Comparison of ENCODE assay signal across 19 cellular contexts in the genomic region with DNA sequence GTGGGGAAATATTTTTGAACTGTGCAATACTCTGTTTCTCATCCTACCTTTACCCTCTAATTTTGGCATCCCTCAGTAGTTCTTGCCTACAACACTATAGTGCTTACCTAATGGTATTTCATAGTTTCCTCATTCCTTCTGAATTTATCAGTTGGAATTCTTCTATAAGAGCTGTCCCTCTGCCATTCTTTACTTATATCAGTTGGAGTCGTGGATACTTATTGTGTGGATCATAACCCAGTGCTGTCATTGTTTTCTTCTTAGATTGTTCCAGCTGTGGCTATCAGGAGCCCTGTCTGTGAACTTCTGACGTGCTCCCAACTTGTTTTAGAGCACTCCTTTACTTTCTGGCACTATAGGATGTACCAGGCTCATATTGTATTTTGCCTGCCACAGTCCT.
"Had no signal": no experiment of that assay in that cellular context is flagged by ENCODE, and none has a peak within 500 bp of the region (broad histone marks: within the 10 kb centered on the region; RNA-seq: fewer than 3 reads in every experiment).

No MANE protein-coding gene starts in this region.

- H3K27me3 ChIP-seq: left lung, sigmoid colon, testis had no signal

- ATAC-seq: activated CD8-positive, alpha-beta memory T cell treated with anti-CD3 and anti-CD28 coated beads, Interleukin-2, amount 10 ng/mL, durations not matched to agents 7 days and 5 days; left lung; stimulated activated naive CD8-positive, alpha-beta T cell treated with anti-CD3 and anti-CD28 coated beads, Interleukin-15, Interleukin-2, amounts not matched to agents 100 U/mL and 50 U/mL, for 24 hours had no signal

- FAIRE-seq: islet of Langerhans, urothelium cell line had no signal

- H3K27ac ChIP-seq: left lung, sigmoid colon, testis had no signal

- H3K4me3 ChIP-seq: left lung, sigmoid colon, testis had no signal

- DNase-seq: activated CD4-positive, alpha-beta T cell treated with anti-CD3 and anti-CD28 coated beads, Interleukin-2, amount 50 U/mL, for 4 hours; activated CD4-positive, CD25-positive, alpha-beta regulatory T cell treated with anti-CD3 and anti-CD28 coated beads, Interleukin-2, amount 50 U/mL, for 72 hours; activated CD8-positive, alpha-beta memory T cell treated with anti-CD3 and anti-CD28 coated beads, Interleukin-2, amount 10 ng/mL, durations not matched to agents 7 days and 5 days; activated effector memory CD4-positive, alpha-beta T cell treated with Interleukin-2 at 50 U/mL for 16 hours; activated T-cell treated with anti-CD3 and anti-CD28 coated beads, Interleukin-2, amount 50 U/mL, for 24 hours; amniotic stem cell; cerebellar nuclear complex; dermis blood vessel endothelial cell; erythroblast; foreskin fibroblast; head of caudate nucleus; left lung; nephron progenitor cell; stimulated activated CD4-positive, alpha-beta T cell treated with anti-CD3 and anti-CD28 coated beads, Interleukin-2, amount 100 ng/mL, for 24 hours; stimulated activated naive CD8-positive, alpha-beta T cell treated with anti-CD3 and anti-CD28 coated beads, Interleukin-15, Interleukin-2, amounts not matched to agents 100 U/mL and 50 U/mL, for 24 hours; testis had no signal

- H3K4me1 ChIP-seq: left lung had no signal
